In genomic region chr14:94132285-94132887, GRCh38 we compare ENCODE assay signal across 8 cellular contexts. TPM values are rescaled to one million over a fixed set of nuclear protein-coding genes. Genes with fewer than 3 reads are reported as not detected.
DNase-seq lines count a peak whose midpoint lies in the region; ATAC-seq, FAIRE-seq and TF ChIP-seq lines count a peak whose summit lies in the region.

No MANE protein-coding gene starts in this region.

- H3K9me3 Mint-ChIP-seq in astrocyte (ENCODE audit: unreplicated experiment), result peaks cover 9% of the 10 kb centered on the region
- no peaks in the 10 kb centered on the region for H3K9me3 Mint-ChIP-seq in immature natural killer cell

- no peak for FAIRE-seq in astrocyte (lab: Jason Lieb, UNC)

- no peaks in the 10 kb centered on the region for H3K36me3 ChIP-seq in A673 (ENCODE audit: insufficient read depth, low read length, poor library complexity, severe bottlenecking)
- peaks cover 0 to 5% of the 10 kb centered on the region in 2 experiments for H3K36me3 ChIP-seq in SK-N-SH (replicated peaks in 1 of 2; ENCODE audit: control insufficient read depth in 1 of 2, insufficient read depth in 2 of 2, low read length in 1 of 2)
- peaks cover 3% of the 10 kb centered on the region for H3K36me3 ChIP-seq in astrocyte (ENCODE audit: insufficient read depth, low read length)

- POLR2A ChIA-PET in A673 (lab: Charles Lee; ENCODE audit: low non-redundant PET) (no interaction called here), SK-N-SH (lab: Yijun Ruan, JAX) (no interaction called here)

- TF ChIP-seq RAD21 in SK-N-SH (IDR thresholded peaks at IDR 0.05; ENCODE audit: low read length), result peak; percentile 78

- 51% methylated on average over 4 of the region's 4 CpGs for WGBS in SK-N-SH (ENCODE audit: low lambda C conversion rate)

- H3K27ac Mint-ChIP-seq in astrocyte (ENCODE audit: unreplicated experiment) (no peak overlapping the region), immature natural killer cell (no peak overlapping the region)

- H3K36me3 Mint-ChIP-seq in astrocyte (ENCODE audit: low read depth, unreplicated experiment) (no peaks in the 10 kb centered on the region), immature natural killer cell (no peaks in the 10 kb centered on the region)

- no peaks in the 10 kb centered on the region for H3K27me3 ChIP-seq in A673 (replicated peaks; ENCODE audit: insufficient read depth, low read depth, low read length, poor library complexity)
- no peaks in the 10 kb centered on the region for H3K27me3 ChIP-seq in SK-N-SH (ENCODE audit: insufficient read depth)
- no peaks in the 10 kb centered on the region for H3K27me3 ChIP-seq in astrocyte (ENCODE audit: insufficient read depth, low read length)

- BruUV-seq in A673 (replicated peaks; lab: Mats Ljungman, UMichigan), result no TSS peak

- no peak for TF ChIP-seq EP300 in SK-N-SH (IDR thresholded peaks at IDR 0.05; ENCODE audit: borderline replicate concordance in 1 of 2, low read depth in 1 of 2, low read length in 1 of 2)

- no peaks in the 10 kb centered on the region for H4K20me1 ChIP-seq in SK-N-SH (ENCODE audit: insufficient read depth)
- H4K20me1 ChIP-seq in astrocyte (ENCODE audit: insufficient read depth, low read length), result no peaks in the 10 kb centered on the region

- no peaks in the 10 kb centered on the region for H3K79me2 ChIP-seq in SK-N-SH (ENCODE audit: insufficient read depth)
- H3K79me2 ChIP-seq in astrocyte (ENCODE audit: insufficient read depth, low read length), result no peaks in the 10 kb centered on the region

- H3K4me1 ChIP-seq in A673 (ENCODE audit: insufficient read depth, low read length, poor library complexity, severe bottlenecking), result peaks cover 5% of the 10 kb centered on the region
- peaks cover 0 to 10% of the 10 kb centered on the region in 2 experiments; a peak in 2 of 4 replicates for H3K4me1 ChIP-seq in SK-N-SH (ENCODE audit: control insufficient read depth in 1 of 2, insufficient read depth in 2 of 2, low read depth in 1 of 2, low read length in 1 of 2)
- H3K4me1 ChIP-seq in astrocyte (ENCODE audit: insufficient read depth, low read length), result peaks cover 12% of the 10 kb centered on the region

- H3K9me2 ChIP-seq in SK-N-SH, result no peaks in the 10 kb centered on the region

- no peak overlapping the region for H3K4me3 Mint-ChIP-seq in astrocyte (ENCODE audit: unreplicated experiment)
- H3K4me3 Mint-ChIP-seq in immature natural killer cell, result no peak overlapping the region

- H3K9ac ChIP-seq in SK-N-SH (no peak overlapping the region), astrocyte (ENCODE audit: low read length) (no peak overlapping the region)

- DNase-seq in A673 (ENCODE audit: low spot score), result peak; percentile 78
- DNase-seq in NB4 (ENCODE audit: low read depth), result peak; percentile 73
- DNase-seq in SK-N-SH, result peak; percentile 52
- peak; percentile 25 for DNase-seq in astrocyte (ENCODE audit: low read depth)
- peak; percentile 50 to 58 (median 53) for DNase-seq in immature natural killer cell
- DNase-seq in stimulated activated CD4-positive, alpha-beta T cell treated with anti-CD3 and anti-CD28 coated beads, Interleukin-2, amount 100 ng/mL, for 48 hours, result peak; percentile 53 to 63

- H3K9me3 ChIP-seq in A673 (ENCODE audit: low read depth, low read length, poor library complexity, severe bottlenecking) (no peaks in the 10 kb centered on the region), SK-N-SH (no peaks in the 10 kb centered on the region), astrocyte (ENCODE audit: insufficient read depth, low read depth, low read length) (peaks cover 2% of the 10 kb centered on the region)

- peaks cover 11% of the 10 kb centered on the region for H3F3A ChIP-seq in SK-N-SH (replicated peaks; ENCODE audit: insufficient read depth)

- TF ChIP-seq CTCF in A673 (conservative IDR thresholded peaks at IDR 0.05; ENCODE audit: low read depth, low read length) (peak; percentile 86), GM12873 (IDR thresholded peaks at IDR 0.05; ENCODE audit: insufficient read depth, low read depth, low read length, missing control alignments) (peak; percentile 76), NB4 (IDR thresholded peaks at IDR 0.05; ENCODE audit: low read depth, low read length) (peak; percentile 56), SK-N-SH (IDR thresholded peaks at IDR 0.05) (peak; percentile 91), astrocyte (IDR thresholded peaks at IDR 0.05; ENCODE audit: insufficient read depth, low read depth, low read length) (peak; percentile 88)

- H3K4me2 ChIP-seq in SK-N-SH (no peak overlapping the region), astrocyte (ENCODE audit: low read length) (no peak overlapping the region)

- TF ChIP-seq POLR2A in NB4 (IDR thresholded peaks at IDR 0.05; ENCODE audit: extremely low read depth, insufficient read length), result no peak

- peaks cover 7% of the 10 kb centered on the region for H3K4me1 Mint-ChIP-seq in astrocyte (ENCODE audit: low read depth, unreplicated experiment)
- H3K4me1 Mint-ChIP-seq in immature natural killer cell, result peaks cover 21 to 27% of the 10 kb centered on the region in 2 donors

- H2AFZ ChIP-seq in SK-N-SH (ENCODE audit: low read depth), result no peak overlapping the region
- no peak overlapping the region for H2AFZ ChIP-seq in astrocyte (ENCODE audit: low read depth, low read length)

- no peak for ATAC-seq in HG03108 (IDR thresholded peaks at IDR 0.05; ENCODE audit: unreplicated experiment)

- no peaks in the 10 kb centered on the region for H3K27me3 Mint-ChIP-seq in astrocyte (ENCODE audit: low read depth, unreplicated experiment)
- peaks cover 2 to 12% (median 7%) of the 10 kb centered on the region in 3 donors for H3K27me3 Mint-ChIP-seq in immature natural killer cell (ENCODE audit: low read depth in 3 of 3)

- CTCF ChIA-PET in A673 (lab: Charles Lee), result interaction anchor here (0.6 to 1.7 kb wide), 8 partner anchors 10 to 354 kb away, joined by 3 to 10 read pairs (median 4); no protein-coding TSS in a partner anchor
- CTCF ChIA-PET in SK-N-SH (lab: Yijun Ruan, JAX), result interaction anchor here (0.5 to 6.9 kb wide), 37 partner anchors 10 to 522 kb away, joined by 3 to 64 read pairs (median 6); partner anchors contain the start of genes DDX24, IFI27, IFI27L1 and OTUB2

- H3K27ac ChIP-seq in A673 (ENCODE audit: low read depth, low read length, poor library complexity, severe bottlenecking), result no peak overlapping the region
- H3K27ac ChIP-seq in SK-N-SH (ENCODE audit: low read depth in 2 of 2, low read length in 1 of 2), result no peak overlapping the region
- H3K27ac ChIP-seq in astrocyte (ENCODE audit: low read depth, low read length), result no peak overlapping the region

- H3K4me3 ChIP-seq in A673 (ENCODE audit: low read depth, low read length, poor library complexity, severe bottlenecking), result no peak overlapping the region
- H3K4me3 ChIP-seq in NB4 (ENCODE audit: low read depth, low read length), result no peak overlapping the region
- no peak overlapping the region; a peak in 1 of 4 replicates for H3K4me3 ChIP-seq in SK-N-SH (ENCODE audit: low read depth in 2 of 2, low read length in 1 of 2)
- no peak overlapping the region for H3K4me3 ChIP-seq in astrocyte (ENCODE audit: insufficient read depth, low read depth, low read length)

- intact Hi-C loops in A673 (cut with micrococcal nuclease; ENCODE audit: unreplicated experiment), result loop anchor here (5.0 kb wide), 2 partner anchors 45 to 415 kb away; no protein-coding TSS in a partner anchor

TF ChIP-seq in SK-N-SH, 30 proteins besides CTCF, POLR2A, EP300 and RAD21:
- TF ChIP-seq SMC3 (IDR thresholded peaks at IDR 0.05; ENCODE audit: low read depth, low read length) (peak; percentile 52), YY1 (IDR thresholded peaks at IDR 0.05; ENCODE audit: low read depth) (no peak)

RNA-seq across cellular contexts. Expression of gene IFI27L2, which starts 3.0 kb away (rescaled TPM):
- total RNA-seq in A673 (2021), result 12.4 and 13.4 TPM in 2 replicates
- 200 and 208 TPM in 2 replicates for polyA plus RNA-seq in SK-N-SH (2012; rRNA removed)
- 96.4 and 123 TPM in 2 replicates for polyA plus RNA-seq in SK-N-SH (2012; cell fraction: cytosol; rRNA removed)
- 63.8 and 108 TPM in 2 replicates for polyA plus RNA-seq in SK-N-SH (2012; cell fraction: nucleus; rRNA removed)
- total RNA-seq in astrocyte, result 63.9 and 79.9 TPM in 2 replicates
- 100 to 1,000 TPM in 2 of 3 donors, 10 to 100 TPM in 1; 82.0 to 188 (median 103) TPM for polyA plus RNA-seq in immature natural killer cell

RNA-seq across cellular contexts. Expression of gene IFI27, which starts 21.9 kb away (rescaled TPM):
- total RNA-seq in A673 (2021) (3.7 and 4.9 TPM in 2 replicates), astrocyte (1,022 and 1,408 TPM in 2 replicates)
- polyA plus RNA-seq in SK-N-SH (2012; rRNA removed) (1.2 and 2.4 TPM in 2 replicates), immature natural killer cell (1 to 10 TPM in 1 of 3 donors, not detected in 2; 2.8 TPM)
- polyA plus RNA-seq in SK-N-SH (2012; cell fraction: cytosol; rRNA removed), result 0.19 and 1.6 TPM in 2 replicates
- 5.0 and 6.8 TPM in 2 replicates for polyA plus RNA-seq in SK-N-SH (2012; cell fraction: nucleus; rRNA removed)

RNA-seq across cellular contexts. Expression of gene PPP4R4, which starts 41.7 kb away (rescaled TPM):
- total RNA-seq in A673 (2021) (0.88 and 1.2 TPM in 2 replicates), astrocyte (6.0 and 7.5 TPM in 2 replicates)
- polyA plus RNA-seq in SK-N-SH (2012; rRNA removed) (2.5 and 3.5 TPM in 2 replicates), immature natural killer cell (not detected)
- polyA plus RNA-seq in SK-N-SH (2012; cell fraction: cytosol; rRNA removed), result 4.5 and 5.6 TPM in 2 replicates
- polyA plus RNA-seq in SK-N-SH (2012; cell fraction: nucleus; rRNA removed), result 2.1 and 5.6 TPM in 2 replicates

RNA-seq across cellular contexts. Expression of gene IFI27L1, which starts 51.3 kb away (rescaled TPM):
- total RNA-seq in A673 (2021) (14.7 and 17.5 TPM in 2 replicates), astrocyte (28.4 and 30.8 TPM in 2 replicates)
- polyA plus RNA-seq in SK-N-SH (2012; rRNA removed) (35.3 and 41.1 TPM in 2 replicates), immature natural killer cell (10 to 100 TPM; 10.0 to 19.3 (median 10.3) TPM)
- polyA plus RNA-seq in SK-N-SH (2012; cell fraction: cytosol; rRNA removed), result 31.2 and 32.9 TPM in 2 replicates
- 31.6 and 36.7 TPM in 2 replicates for polyA plus RNA-seq in SK-N-SH (2012; cell fraction: nucleus; rRNA removed)

RNA-seq across cellular contexts. Expression of gene DDX24, which starts 51.4 kb away (rescaled TPM):
- total RNA-seq in A673 (2021), result 195 and 203 TPM in 2 replicates
- polyA plus RNA-seq in SK-N-SH (2012; rRNA removed), result 108 and 148 TPM in 2 replicates
- 109 and 110 TPM in 2 replicates for polyA plus RNA-seq in SK-N-SH (2012; cell fraction: cytosol; rRNA removed)
- 208 and 215 TPM in 2 replicates for polyA plus RNA-seq in SK-N-SH (2012; cell fraction: nucleus; rRNA removed)
- 206 TPM in 2 replicates for total RNA-seq in astrocyte
- polyA plus RNA-seq in immature natural killer cell, result 100 to 1,000 TPM in 2 of 3 donors, 10 to 100 TPM in 1; 60.8 to 208 (median 114) TPM

Comparison
In these comparisons a context has a peak if more than half of its experiments do, and no peak if none do; other contexts are left out.
1. DNase-seq: peak in every context shown above with its lines; median percentile 78 in A673; 73 in NB4; 58 in stimulated activated CD4-positive, alpha-beta T cell treated with anti-CD3 and anti-CD28 coated beads, Interleukin-2, amount 100 ng/mL, for 48 hours; 53 in immature natural killer cell; 52 in SK-N-SH; 25 in astrocyte.
2. RNA of gene IFI27, which starts 21.9 kb away (total RNA-seq): 1,022 to 1,408 TPM in astrocyte; 3.7 to 4.9 TPM in A673; every median in the first group is over 100 times any median in the second.
3. Peak in every context shown above with its lines, with median percentiles within 50 percentile points of each other: CTCF ChIP-seq.